In genomic region chr3:25086721-25087120, GRCh38 we compare ENCODE assay signal across 25 cellular contexts.
"Had no signal": no experiment of that assay in that cellular context is flagged by ENCODE, and none has a peak within 500 bp of the region (broad histone marks: within the 10 kb centered on the region; RNA-seq: fewer than 3 reads in every experiment).

No MANE protein-coding gene starts in this region.

- H3K4me3 Mint-ChIP-seq: activated B cell treated with CpG ODN at 0.5 μM for 24 hours; activated CD4-positive, alpha-beta memory T cell treated with anti-CD3 and anti-CD28 coated beads, Interleukin-2, amount 10 ng/mL, durations not matched to agents 7 days and 5 days; activated CD4-positive, alpha-beta T cell treated with anti-CD3 and anti-CD28 coated beads, Interleukin-2, amount 10 ng/mL, durations not matched to agents 24 days and 14 days; activated naive CD4-positive, alpha-beta T cell treated with anti-CD3 and anti-CD28 coated beads, Interleukin-2, amount 10 ng/mL, durations not matched to agents 7 days and 5 days; activated naive CD8-positive, alpha-beta T cell treated with anti-CD3 and anti-CD28 coated beads, Interleukin-2, amount 10 ng/mL, durations not matched to agents 7 days and 5 days; activated T-cell treated with anti-CD3 and anti-CD28 coated beads, Interleukin-2, amount 50 U/mL, for 24 hours; activated T-cell treated with anti-CD3 and anti-CD28 coated beads, Interleukin-2, amount 50 U/mL, for 72 hours; T-helper 17 cell; T-helper 2 cell treated with Interferon-gamma antibody and Interleukin-4, amounts not matched to agents 5 μg/mL and 100 μg/mL, for 36 hours had no signal

- H3K36me3 ChIP-seq: brain microvascular endothelial cell, colonic mucosa, WERI-Rb-1 had no signal

- H3K4me3 ChIP-seq: colonic mucosa had no signal

- H3K27ac ChIP-seq: brain microvascular endothelial cell, colonic mucosa, WERI-Rb-1 had no signal

- H3K4me1 Mint-ChIP-seq: activated B cell treated with CpG ODN at 0.5 μM for 24 hours; activated CD4-positive, alpha-beta memory T cell treated with anti-CD3 and anti-CD28 coated beads, Interleukin-2, amount 10 ng/mL, durations not matched to agents 7 days and 5 days; activated CD4-positive, alpha-beta T cell treated with anti-CD3 and anti-CD28 coated beads, Interleukin-2, amount 10 ng/mL, durations not matched to agents 24 days and 14 days; activated naive CD4-positive, alpha-beta T cell treated with anti-CD3 and anti-CD28 coated beads, Interleukin-2, amount 10 ng/mL, durations not matched to agents 7 days and 5 days; activated naive CD8-positive, alpha-beta T cell treated with anti-CD3 and anti-CD28 coated beads, Interleukin-2, amount 10 ng/mL, durations not matched to agents 7 days and 5 days; T-helper 17 cell had no signal

- H3K4me1 ChIP-seq: colonic mucosa had no signal

- H3K27me3 ChIP-seq: brain microvascular endothelial cell, colonic mucosa had no signal

- H3K36me3 Mint-ChIP-seq: activated naive CD4-positive, alpha-beta T cell treated with anti-CD3 and anti-CD28 coated beads, Interleukin-2, amount 10 ng/mL, durations not matched to agents 7 days and 5 days; activated naive CD4-positive, alpha-beta T cell treated with anti-CD3 and anti-CD28 coated beads, Interleukin-2, amount 50 U/mL, for 72 hours; activated naive CD8-positive, alpha-beta T cell treated with anti-CD3 and anti-CD28 coated beads, Interleukin-2, amount 10 ng/mL, durations not matched to agents 7 days and 5 days had no signal

- H3K27ac Mint-ChIP-seq: activated B cell treated with CpG ODN at 0.5 μM for 24 hours; activated CD4-positive, alpha-beta memory T cell treated with anti-CD3 and anti-CD28 coated beads, Interleukin-2, amount 10 ng/mL, durations not matched to agents 7 days and 5 days; activated CD4-positive, alpha-beta T cell treated with anti-CD3 and anti-CD28 coated beads, Interleukin-2, amount 10 ng/mL, durations not matched to agents 24 days and 14 days; activated naive CD4-positive, alpha-beta T cell treated with anti-CD3 and anti-CD28 coated beads, Interleukin-2, amount 10 ng/mL, durations not matched to agents 7 days and 5 days; activated naive CD4-positive, alpha-beta T cell treated with anti-CD3 and anti-CD28 coated beads, Interleukin-2, amount 50 U/mL, for 72 hours; activated naive CD8-positive, alpha-beta T cell treated with anti-CD3 and anti-CD28 coated beads, Interleukin-2, amount 10 ng/mL, durations not matched to agents 7 days and 5 days; activated T-cell treated with anti-CD3 and anti-CD28 coated beads, Interleukin-2, amount 50 U/mL, for 24 hours; activated T-cell treated with anti-CD3 and anti-CD28 coated beads, Interleukin-2, amount 50 U/mL, for 72 hours; T-helper 17 cell; T-helper 2 cell treated with Interferon-gamma antibody and Interleukin-4, amounts not matched to agents 5 μg/mL and 100 μg/mL, for 36 hours had no signal

- H3K9me3 ChIP-seq: colonic mucosa had no signal

- ATAC-seq: activated CD4-positive, CD25-positive, alpha-beta regulatory T cell treated with anti-CD3 and anti-CD28 coated beads, Interleukin-2, amount 50 U/mL, for 24 hours; activated naive CD4-positive, alpha-beta T cell treated with anti-CD3 and anti-CD28 coated beads, Interleukin-2, amount 50 U/mL, for 72 hours; activated T-cell treated with anti-CD3 and anti-CD28 coated beads, Interleukin-2, amount 50 U/mL, for 72 hours; esophagus mucosa; T-helper 17 cell had no signal

- H3K9me3 Mint-ChIP-seq: activated B cell treated with CpG ODN at 0.5 μM for 24 hours; activated CD4-positive, alpha-beta T cell treated with anti-CD3 and anti-CD28 coated beads, Interleukin-2, amount 10 ng/mL, durations not matched to agents 24 days and 14 days had no signal

- DNase-seq: activated B cell treated with CpG ODN at 0.5 μM for 24 hours; activated CD4-positive, alpha-beta memory T cell treated with anti-CD3 and anti-CD28 coated beads, Interleukin-2, amount 10 ng/mL, durations not matched to agents 7 days and 5 days; activated CD4-positive, alpha-beta T cell treated with anti-CD3 and anti-CD28 coated beads, Interleukin-2, amount 10 ng/mL, durations not matched to agents 24 days and 14 days; activated CD4-positive, alpha-beta T cell treated with anti-CD3 and anti-CD28 coated beads, Interleukin-2, amount 50 U/mL, for 4 hours; activated CD8-positive, alpha-beta memory T cell treated with anti-CD3 and anti-CD28 coated beads, Interleukin-2, amount 50 U/mL, for 48 hours; activated gamma-delta T cell; activated naive CD4-positive, alpha-beta T cell; activated naive CD4-positive, alpha-beta T cell treated with anti-CD3 and anti-CD28 coated beads, Interleukin-2, amount 10 ng/mL, durations not matched to agents 7 days and 5 days; activated naive CD8-positive, alpha-beta T cell treated with anti-CD3 and anti-CD28 coated beads, Interleukin-2, amount 10 ng/mL, durations not matched to agents 7 days and 5 days; activated T-cell treated with anti-CD3 and anti-CD28 coated beads for 4 hours; activated T-cell treated with anti-CD3 and anti-CD28 coated beads, Interleukin-2, amount 50 U/mL, for 24 hours; activated T-cell treated with anti-CD3 and anti-CD28 coated beads, Interleukin-2, amount 50 U/mL, for 72 hours; brain microvascular endothelial cell; caudate nucleus; colonic mucosa; effector CD8-positive, alpha-beta T cell; foreskin fibroblast; T-helper 1 cell; T-helper 17 cell; T1000; WERI-Rb-1 had no signal

- H3K27me3 Mint-ChIP-seq: activated CD4-positive, alpha-beta memory T cell treated with anti-CD3 and anti-CD28 coated beads, Interleukin-2, amount 10 ng/mL, durations not matched to agents 7 days and 5 days; activated CD4-positive, alpha-beta T cell treated with anti-CD3 and anti-CD28 coated beads, Interleukin-2, amount 10 ng/mL, durations not matched to agents 24 days and 14 days; activated naive CD4-positive, alpha-beta T cell treated with anti-CD3 and anti-CD28 coated beads, Interleukin-2, amount 10 ng/mL, durations not matched to agents 7 days and 5 days; activated naive CD8-positive, alpha-beta T cell treated with anti-CD3 and anti-CD28 coated beads, Interleukin-2, amount 10 ng/mL, durations not matched to agents 7 days and 5 days; activated T-cell treated with anti-CD3 and anti-CD28 coated beads, Interleukin-2, amount 50 U/mL, for 24 hours; T-helper 17 cell had no signal
